Comparison of ENCODE assay signal across 8 cellular contexts in the genomic region with DNA sequence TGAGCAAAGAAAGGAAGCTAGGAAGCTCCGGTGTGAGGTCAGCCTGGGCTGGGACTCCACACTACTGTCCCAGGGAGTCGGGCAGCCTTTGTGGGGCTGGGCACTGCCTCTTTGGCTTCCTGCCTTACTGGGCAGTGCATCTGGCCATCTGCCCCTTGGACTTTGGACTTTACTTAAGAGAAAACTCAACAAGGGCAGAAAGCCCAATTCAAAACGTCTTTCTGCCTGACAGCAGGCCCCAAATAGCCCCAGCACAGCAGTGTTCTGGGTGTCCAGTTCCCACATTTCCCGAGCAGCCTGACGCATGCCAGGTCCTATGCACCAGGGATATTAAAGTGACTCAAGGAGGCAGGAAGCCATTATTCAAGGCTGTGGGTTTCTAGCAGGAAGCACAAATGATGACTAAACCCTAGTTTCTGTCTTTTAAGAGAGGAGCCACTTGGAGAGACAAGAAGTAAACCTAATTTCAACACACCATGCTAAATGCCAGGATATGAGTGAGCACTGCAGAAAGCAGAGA.
DNase-seq lines count a peak whose midpoint lies in the region; ATAC-seq and TF ChIP-seq lines count a peak whose summit lies in the region.

No MANE protein-coding gene starts in this region.

- peaks cover 24% of the 10 kb centered on the region for H3K4me1 ChIP-seq in Loucy (ENCODE audit: insufficient read depth, low read length, poor library complexity, severe bottlenecking)

- DNase-seq in DMS53 (lab: John Stamatoyannopoulos, UW) (peak; percentile 94), amniotic epithelial cell (ENCODE audit: low read depth) (peak; percentile 99), hippocampal formation (lab: John Stamatoyannopoulos, UW) (peak; percentile 23 to 42), DMS114 treated with DMSO at 0.1 percent for 48 hours (lab: John Stamatoyannopoulos, UW; ENCODE audit: unreplicated experiment) (no peak), NCI-H1436 (lab: John Stamatoyannopoulos, UW) (no peak)

- H3F3A ChIP-seq in Loucy (ENCODE audit: low read depth) = no peaks in the 10 kb centered on the region

- peak overlapping the region in 18 of 21 experiments; percentile 5 to 86 (median 62) for H3K27ac ChIP-seq in skin epidermis

- H3K36me3 ChIP-seq in Loucy (ENCODE audit: insufficient read depth, low read length) = no peaks in the 10 kb centered on the region

- no peaks in the 10 kb centered on the region for H3K9me3 ChIP-seq in Loucy (ENCODE audit: insufficient read depth, low read depth, low read length)

- TF ChIP-seq CTCF in Loucy (conservative IDR thresholded peaks at IDR 0.05; ENCODE audit: low read length) = no peak

- ATAC-seq in HG02642 (IDR thresholded peaks at IDR 0.05; ENCODE audit: poor library complexity, unreplicated experiment) = no peak

- H3K4me3 ChIP-seq in Loucy (ENCODE audit: low read length, poor library complexity, severe bottlenecking) (peak overlapping the region; percentile 44), skin epidermis (no peak overlapping the region)

- H3K9me2 ChIP-seq in Loucy (replicated peaks; ENCODE audit: low read depth, low read length) = no peaks in the 10 kb centered on the region

- H3K27me3 ChIP-seq in Loucy (ENCODE audit: insufficient read depth, low read length, poor library complexity, severe bottlenecking) = no peaks in the 10 kb centered on the region

- H2AFZ ChIP-seq in Loucy (ENCODE audit: low read length) = peak overlapping the region; percentile 52

- H3K4me2 ChIP-seq in Loucy (ENCODE audit: low read depth, low read length, poor library complexity, severe bottlenecking) = peak overlapping the region; percentile 50

- H4K20me1 ChIP-seq in Loucy (ENCODE audit: insufficient read depth, low read length, poor library complexity, severe bottlenecking) = no peaks in the 10 kb centered on the region

- no peaks in the 10 kb centered on the region for H3K79me2 ChIP-seq in Loucy (ENCODE audit: insufficient read depth, low read length)

- H3K9ac ChIP-seq in Loucy (ENCODE audit: low read depth, low read length, poor library complexity, severe bottlenecking) = peak overlapping the region; percentile 44

Comparison
In these comparisons a context has a peak if more than half of its experiments do, and no peak if none do; other contexts are left out.
1. DNase-seq: peak in DMS53 (single experiment), amniotic epithelial cell (single experiment) and hippocampal formation (2 of 2); none in DMS114 treated with DMSO at 0.1 percent for 48 hours (single experiment) and NCI-H1436 (single experiment).